ENCODE assay signal across 22 cellular contexts in genomic region chr17:82375359-82376041, GRCh38. TPM values are rescaled to one million over a fixed set of nuclear protein-coding genes. Genes with fewer than 3 reads are reported as not detected.
"Had no signal": no experiment of that assay in that cellular context is flagged by ENCODE, and none has a peak within 500 bp of the region (broad histone marks: within the 10 kb centered on the region; RNA-seq: fewer than 3 reads in every experiment).

No MANE protein-coding gene starts in this region.

- H3K4me3 Mint-ChIP-seq: natural killer cell treated with Interleukin-12 subunit alpha and Interleukin-12 subunit beta and Interleukin-15 and Interleukin-18, amount 100 ng/mL, for 72 hours; neural progenitor cell; type B pancreatic cell had no signal

- H3K36me3 Mint-ChIP-seq: natural killer cell treated with Interleukin-12 subunit alpha and Interleukin-12 subunit beta and Interleukin-15 and Interleukin-18, amount 100 ng/mL, for 72 hours; neural progenitor cell; type B pancreatic cell had no signal

- H3K4me3 ChIP-seq: heart left ventricle, lung, neural progenitor cell, uterus had no signal

- DNase-seq: cortex of kidney; effector CD8-positive, alpha-beta T cell; foreskin melanocyte; hippocampal formation; kidney glomerular epithelial cell; mesenchymal stem cell; midbrain; occipital lobe; small intestine; stimulated activated CD4-positive, alpha-beta T cell treated with anti-CD3 and anti-CD28 coated beads, Interleukin-2, amount 100 ng/mL, for 48 hours; stimulated activated naive CD4-positive, alpha-beta T cell treated with Interleukin-2 at 50 U/mL for 16 hours; uterus had no signal

- H3K27ac ChIP-seq: dorsolateral prefrontal cortex, heart left ventricle, neural progenitor cell, uterus had no signal

- H3K9ac ChIP-seq: neural progenitor cell had no signal

- H2AFZ ChIP-seq: neural progenitor cell had no signal

- H3K9me3 ChIP-seq: heart left ventricle, uterus had no signal

- H3K36me3 ChIP-seq: heart left ventricle, neural progenitor cell, uterus had no signal

- H3K4me2 ChIP-seq: neural progenitor cell had no signal

- H3K27ac Mint-ChIP-seq: natural killer cell treated with Interleukin-12 subunit alpha and Interleukin-12 subunit beta and Interleukin-15 and Interleukin-18, amount 100 ng/mL, for 72 hours; type B pancreatic cell had no signal

- H3K9me3 Mint-ChIP-seq: natural killer cell treated with Interleukin-12 subunit alpha and Interleukin-12 subunit beta and Interleukin-15 and Interleukin-18, amount 100 ng/mL, for 72 hours; neural progenitor cell; type B pancreatic cell had no signal

RNA-seq across cellular contexts. Expression of gene UTS2R, which starts 3.9 kb away (rescaled TPM):
- total RNA-seq: glomerular endothelial cell; left lobe of liver; natural killer cell treated with Interleukin-12 subunit alpha and Interleukin-12 subunit beta and Interleukin-15 and Interleukin-18, amount 100 ng/mL, for 72 hours; occipital lobe; pulmonary artery endothelial cell; uterus had no signal
- polyA plus RNA-seq: esophagus, lung, small intestine had no signal

RNA-seq across cellular contexts. Expression of gene TEX19, which starts 16.5 kb away (rescaled TPM):
- total RNA-seq: dorsolateral prefrontal cortex; glomerular endothelial cell; heart left ventricle; left lobe of liver; lung; natural killer cell treated with Interleukin-12 subunit alpha and Interleukin-12 subunit beta and Interleukin-15 and Interleukin-18, amount 100 ng/mL, for 72 hours; occipital lobe; pulmonary artery endothelial cell; uterus had no signal
- polyA plus RNA-seq: heart left ventricle had no signal
